Comparison of ENCODE assay signal across 11 cellular contexts in genomic region chr18:12422936-12423335, GRCh38. TPM values are rescaled to one million over a fixed set of nuclear protein-coding genes. Genes with fewer than 3 reads are reported as not detected.
DNase-seq lines count a peak whose midpoint lies in the region; ATAC-seq, FAIRE-seq and TF ChIP-seq lines count a peak whose summit lies in the region.
"Had no signal": no experiment of that assay in that cellular context is flagged by ENCODE, and none has a peak within 500 bp of the region (broad histone marks: within the 10 kb centered on the region; RNA-seq: fewer than 3 reads in every experiment).

No MANE protein-coding gene starts in this region.

- POLR2A ChIA-PET in activated CD8-positive, alpha-beta T cell treated with anti-CD3 and anti-CD28 coated beads for 36 hours (lab: Charles Lee): interaction anchor here (0.6 to 1.3 kb wide), 3 partner anchors 8 to 280 kb away, joined by 3 to 4 read pairs (median 3); no protein-coding TSS in a partner anchor

- CTCF ChIA-PET in activated CD8-positive, alpha-beta T cell treated with anti-CD3 and anti-CD28 coated beads for 36 hours (lab: Charles Lee): interaction anchor here (1.4 kb wide), 1 partner anchor 236 kb away, joined by 3 read pairs; no protein-coding TSS in a partner anchor

- no peak overlapping the region for H3K27ac Mint-ChIP-seq in activated CD8-positive, alpha-beta T cell treated with anti-CD3 and anti-CD28 coated beads for 36 hours
- no peak overlapping the region for H3K27ac Mint-ChIP-seq in T-helper 2 cell treated with Interferon-gamma antibody and Interleukin-4, amounts not matched to agents 5 μg/mL and 100 μg/mL, for 36 hours
- H3K27ac Mint-ChIP-seq: CD8-positive, alpha-beta T cell had no signal

- 85% methylated on average over 9 of the region's 9 CpGs for WGBS in right cardiac atrium

- ATAC-seq in left ventricle myocardium superior (peak; percentile 11), right cardiac atrium (no peak), HG02981 (IDR thresholded peaks at IDR 0.05; ENCODE audit: unreplicated experiment) (no peak), GM21717 (IDR thresholded peaks at IDR 0.05; ENCODE audit: unreplicated experiment) (no peak)
- ATAC-seq in activated CD8-positive, alpha-beta T cell treated with anti-CD3 and anti-CD28 coated beads for 36 hours: no peak
- ATAC-seq: CD8-positive, alpha-beta T cell had no signal

- no peak for DNase-seq in left ventricle myocardium superior
- DNase-seq in right cardiac atrium: no peak
- DNase-seq in NCI-H1694 (lab: John Stamatoyannopoulos, UW): peak; percentile 83
- peak; percentile 38 for DNase-seq in activated CD8-positive, alpha-beta T cell treated with anti-CD3 and anti-CD28 coated beads for 36 hours
- DNase-seq in urothelium cell line (ENCODE audit: low spot score): no peak
- DNase-seq in T-helper 2 cell treated with Interferon-gamma antibody and Interleukin-4, amounts not matched to agents 5 μg/mL and 100 μg/mL, for 36 hours (ENCODE audit: low spot score): no peak
- DNase-seq: CD8-positive, alpha-beta T cell; nucleus accumbens; Right ventricle myocardium superior had no signal

- peak; percentile 62 for FAIRE-seq in urothelium cell line (lab: Jason Lieb, UNC)

- H3K36me3 Mint-ChIP-seq in activated CD8-positive, alpha-beta T cell treated with anti-CD3 and anti-CD28 coated beads for 36 hours (ENCODE audit: low read depth): peaks cover 5% of the 10 kb centered on the region
- peaks cover 2% of the 10 kb centered on the region for H3K36me3 Mint-ChIP-seq in T-helper 2 cell treated with Interferon-gamma antibody and Interleukin-4, amounts not matched to agents 5 μg/mL and 100 μg/mL, for 36 hours (ENCODE audit: low read depth)
- H3K36me3 Mint-ChIP-seq: CD8-positive, alpha-beta T cell had no signal

- no peak overlapping the region for H3K4me3 Mint-ChIP-seq in activated CD8-positive, alpha-beta T cell treated with anti-CD3 and anti-CD28 coated beads for 36 hours
- H3K4me3 Mint-ChIP-seq in T-helper 2 cell treated with Interferon-gamma antibody and Interleukin-4, amounts not matched to agents 5 μg/mL and 100 μg/mL, for 36 hours: no peak overlapping the region

- no peak overlapping the region for H3K27ac ChIP-seq in right cardiac atrium (ENCODE audit: low read length)

- peaks cover 8% of the 10 kb centered on the region for H3K4me1 Mint-ChIP-seq in activated CD8-positive, alpha-beta T cell treated with anti-CD3 and anti-CD28 coated beads for 36 hours (ENCODE audit: low read depth)
- H3K4me1 Mint-ChIP-seq in T-helper 2 cell treated with Interferon-gamma antibody and Interleukin-4, amounts not matched to agents 5 μg/mL and 100 μg/mL, for 36 hours (ENCODE audit: low read depth): peaks cover 7% of the 10 kb centered on the region

- no peaks in the 10 kb centered on the region for H3K9me3 ChIP-seq in right cardiac atrium (ENCODE audit: control insufficient read depth, low read length)

- no peak overlapping the region for H3K4me3 ChIP-seq in right cardiac atrium (ENCODE audit: low read length)

- no peaks in the 10 kb centered on the region for H3K27me3 ChIP-seq in right cardiac atrium (ENCODE audit: control insufficient read depth, insufficient read depth)

- peaks cover 3% of the 10 kb centered on the region for H3K4me1 ChIP-seq in right cardiac atrium (ENCODE audit: control insufficient read depth, insufficient read depth, low read length)

- TF ChIP-seq CTCF in activated CD8-positive, alpha-beta T cell treated with anti-CD3 and anti-CD28 coated beads for 36 hours (IDR thresholded peaks at IDR 0.05): no peak

- intact Hi-C loops in left ventricle myocardium superior (cut with micrococcal nuclease) (no loop called here), right cardiac atrium (cut with DNase I) (no loop called here)
- intact Hi-C loops in activated CD8-positive, alpha-beta T cell treated with anti-CD3 and anti-CD28 coated beads for 36 hours (cut with micrococcal nuclease): no loop called here

- H3K27me3 Mint-ChIP-seq in activated CD8-positive, alpha-beta T cell treated with anti-CD3 and anti-CD28 coated beads for 36 hours: peaks cover 3% of the 10 kb centered on the region
- no peaks in the 10 kb centered on the region for H3K27me3 Mint-ChIP-seq in T-helper 2 cell treated with Interferon-gamma antibody and Interleukin-4, amounts not matched to agents 5 μg/mL and 100 μg/mL, for 36 hours (ENCODE audit: low read depth)

- no peaks in the 10 kb centered on the region for H3K9me3 Mint-ChIP-seq in activated CD8-positive, alpha-beta T cell treated with anti-CD3 and anti-CD28 coated beads for 36 hours
- H3K9me3 Mint-ChIP-seq in T-helper 2 cell treated with Interferon-gamma antibody and Interleukin-4, amounts not matched to agents 5 μg/mL and 100 μg/mL, for 36 hours: no peaks in the 10 kb centered on the region
- H3K9me3 Mint-ChIP-seq: CD8-positive, alpha-beta T cell had no signal

RNA-seq across cellular contexts. Expression of gene PRELID3A, which starts 15.2 kb away (rescaled TPM):
- total RNA-seq in left ventricle myocardium superior (1.9 TPM), right cardiac atrium (1 to 10 TPM; 1.7 to 3.9 (median 2.0) TPM)
- polyA plus RNA-seq in right cardiac atrium: 1.9 TPM
- 1 to 10 TPM; 6.3 to 6.5 TPM for total RNA-seq in activated CD8-positive, alpha-beta T cell treated with anti-CD3 and anti-CD28 coated beads for 36 hours

RNA-seq across cellular contexts. Expression of gene AFG3L2, which starts 45.9 kb away (rescaled TPM):
- total RNA-seq in left ventricle myocardium superior (143 TPM), right cardiac atrium (10 to 100 TPM; 73.1 to 88.4 (median 80.2) TPM)
- 53.3 TPM for polyA plus RNA-seq in right cardiac atrium
- 10 to 100 TPM; 60.6 to 64.0 TPM for total RNA-seq in activated CD8-positive, alpha-beta T cell treated with anti-CD3 and anti-CD28 coated beads for 36 hours

Comparison
In these comparisons a context has a peak if more than half of its experiments do, and no peak if none do; other contexts are left out.
1. DNase-seq: peak in NCI-H1694 (single experiment) and activated CD8-positive, alpha-beta T cell treated with anti-CD3 and anti-CD28 coated beads for 36 hours (single experiment); none in left ventricle myocardium superior (single experiment), right cardiac atrium (0 of 3), urothelium cell line (single experiment) and T-helper 2 cell treated with Interferon-gamma antibody and Interleukin-4, amounts not matched to agents 5 μg/mL and 100 μg/mL, for 36 hours (single experiment).